ENCODE assay signal across 20 cellular contexts in the genomic region with DNA sequence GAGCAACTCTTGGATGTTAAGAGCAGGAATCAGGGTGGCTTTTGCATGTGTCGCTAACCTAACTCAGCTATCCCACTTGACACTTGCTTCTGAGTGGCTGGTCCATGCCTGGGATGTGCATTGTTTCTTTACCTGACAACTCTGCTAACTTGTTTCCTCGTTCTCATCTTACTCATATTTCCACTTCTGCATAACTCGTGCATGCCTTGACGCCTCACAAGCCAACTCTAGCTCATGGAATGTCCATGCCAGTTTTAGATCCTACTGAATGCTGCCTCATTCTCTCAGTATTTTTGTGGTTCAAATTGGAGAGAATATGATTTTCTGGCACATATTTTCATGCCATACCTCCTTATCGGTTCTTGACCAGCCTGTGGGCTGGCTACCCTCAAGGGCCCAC. TPM values are rescaled to one million over a fixed set of nuclear protein-coding genes. Genes with fewer than 3 reads are reported as not detected.
A peak's percentile ranks its signal among the peaks of the same experiment; 100 is the strongest.
DNase-seq lines count a peak whose midpoint lies in the region; ATAC-seq, FAIRE-seq and TF ChIP-seq lines count a peak whose summit lies in the region.
"Had no signal": no experiment of that assay in that cellular context is flagged by ENCODE, and none has a peak within 500 bp of the region (broad histone marks: within the 10 kb centered on the region; RNA-seq: fewer than 3 reads in every experiment).

No MANE protein-coding gene starts in this region.

- H3K4me2 ChIP-seq in keratinocyte (ENCODE audit: control insufficient read depth, extremely low read depth, insufficient read depth, low read depth, low read length): peak overlapping the region; percentile 7

- peak overlapping the region; percentile 27 for H3K27ac ChIP-seq in keratinocyte (ENCODE audit: control insufficient read depth, insufficient read depth, low read length)

- H3K9me3 ChIP-seq in keratinocyte (ENCODE audit: control insufficient read depth, low read depth, low read length): no peaks in the 10 kb centered on the region
- H3K9me3 ChIP-seq: BE2C, Caco-2, HAP-1 had no signal

- TF ChIP-seq CTCF in epithelial cell of esophagus (IDR thresholded peaks at IDR 0.05; ENCODE audit: insufficient read depth, low read depth, low read length, missing control alignments) (no peak), keratinocyte (optimal IDR thresholded peaks at IDR 0.05 in 1 of 3, IDR thresholded peaks at IDR 0.05 in 1 of 3, conservative IDR thresholded peaks at IDR 0.05 in 1 of 3; ENCODE audit: extremely low read depth in 1 of 3, insufficient read depth in 2 of 3, low read length in 3 of 3) (no peak)

- H3K36me3 ChIP-seq in keratinocyte (ENCODE audit: control insufficient read depth in 2 of 2, extremely low read depth in 1 of 2, insufficient read depth in 2 of 2, low read length in 2 of 2): no peaks in the 10 kb centered on the region
- H3K36me3 ChIP-seq: BE2C, HAP-1 had no signal

- H2AFZ ChIP-seq in keratinocyte (ENCODE audit: control insufficient read depth, low read length): no peak overlapping the region

- H3K79me2 ChIP-seq in keratinocyte (ENCODE audit: control insufficient read depth, insufficient read depth, low read length): no peaks in the 10 kb centered on the region

- peak; percentile 7 for DNase-seq in ELR (ENCODE audit: low read depth)
- peak; percentile 36 for DNase-seq in HPDE6-E6E7 (ENCODE audit: extremely low spot score)
- peak; percentile 88 for DNase-seq in epithelial cell of esophagus (ENCODE audit: low read depth)
- no peak for DNase-seq in keratinocyte (ENCODE audit: low read depth, low spot score)
- DNase-seq in mucosa of gallbladder (ENCODE audit: low spot score): no peak
- no peak for DNase-seq in NCI-H1436 treated with DMSO at 0.1 percent for 48 hours (lab: John Stamatoyannopoulos, UW)
- no peak for DNase-seq in RKO (ENCODE audit: low spot score)
- DNase-seq: ACHN; BE2C; C1 segment of cervical spinal cord; Caco-2; CD4-positive, CD25-positive, alpha-beta regulatory T cell; CD8-positive, alpha-beta memory T cell; GF-D8 had no signal

- no peaks in the 10 kb centered on the region for H3K27me3 ChIP-seq in keratinocyte (ENCODE audit: control insufficient read depth, extremely low read depth, insufficient read depth, low read length)

- H3K9ac ChIP-seq in keratinocyte (ENCODE audit: control insufficient read depth, extremely low read depth, insufficient read depth, low read length): no peak overlapping the region

- H3K4me1 ChIP-seq in keratinocyte (ENCODE audit: control insufficient read depth, extremely low read depth, insufficient read depth, low read length): peaks cover 21% of the 10 kb centered on the region
- H3K4me1 ChIP-seq: BE2C, Caco-2 had no signal

- no peaks in the 10 kb centered on the region for H4K20me1 ChIP-seq in keratinocyte (ENCODE audit: control insufficient read depth, extremely low read depth, insufficient read depth, low read length)

- dilution Hi-C loops in keratinocyte (cut with MboI; ENCODE audit: extremely low pct_ligation_motif_present, low sequenced_read_pairs): no loop called here

- H3K4me3 ChIP-seq in epithelial cell of esophagus (ENCODE audit: low read length): no peak overlapping the region
- peak overlapping the region in 1 of 3 experiments; percentile 19 for H3K4me3 ChIP-seq in keratinocyte (ENCODE audit: control insufficient read depth in 2 of 3, extremely low read depth in 1 of 3, insufficient read depth in 2 of 3, low read depth in 1 of 3, low read length in 3 of 3)
- H3K4me3 ChIP-seq: HAP-1 had no signal

- peak; percentile 96 for FAIRE-seq in keratinocyte (lab: Jason Lieb, UNC)
- FAIRE-seq: A204.1, D721Med, GM12891, GM19239 had no signal

- H3K9me1 ChIP-seq in keratinocyte (ENCODE audit: control insufficient read depth, extremely low read depth, insufficient read depth, low read length): no peaks in the 10 kb centered on the region

- ATAC-seq in HG03095 (IDR thresholded peaks at IDR 0.05; ENCODE audit: unreplicated experiment): no peak

RNA-seq across cellular contexts. Expression of gene CDCA7, which starts 52.5 kb away (rescaled TPM):
- 7.6 to 30.9 TPM (median 30.1 TPM) in 3 replicates for polyA plus RNA-seq in keratinocyte
- polyA plus RNA-seq in keratinocyte (2011; ENCODE audit: low read depth): 1.8 TPM
- 10.1 and 13.2 TPM in 2 replicates for polyA plus RNA-seq in keratinocyte (2011; cell fraction: cytosol; rRNA removed)
- 19.1 and 20.7 TPM in 2 replicates for polyA plus RNA-seq in keratinocyte (2011; cell fraction: nucleus; rRNA removed)
- 1.8 and 15.0 TPM in 2 replicates for polyA plus RNA-seq in keratinocyte (2012; ENCODE audit: low replicate concordance)
- 4.8 to 15.0 TPM (median 10.9 TPM) in 3 replicates for polyA minus RNA-seq in keratinocyte
- polyA minus RNA-seq in keratinocyte (2011; cell fraction: cytosol; rRNA and poly(A)+ RNA removed): 4.8 TPM
- polyA minus RNA-seq in keratinocyte (2011; cell fraction: nucleus; rRNA and poly(A)+ RNA removed): 2.3 and 3.2 TPM in 2 replicates
- 0.86 TPM for total RNA-seq in mucosa of gallbladder

Comparison
In these comparisons a context has a peak if more than half of its experiments do, and no peak if none do; other contexts are left out.
1. DNase-seq: peak in ELR (single experiment), HPDE6-E6E7 (single experiment) and epithelial cell of esophagus (single experiment); none in keratinocyte (single experiment), mucosa of gallbladder (single experiment), NCI-H1436 treated with DMSO at 0.1 percent for 48 hours (single experiment) and RKO (single experiment).